Comparison of ENCODE assay signal across 9 cellular contexts in genomic region chr21:40143822-40144525, GRCh38.
DNase-seq lines count a peak whose midpoint lies in the region; ATAC-seq, FAIRE-seq and TF ChIP-seq lines count a peak whose summit lies in the region.
"Had no signal": no experiment of that assay in that cellular context is flagged by ENCODE, and none has a peak within 500 bp of the region (broad histone marks: within the 10 kb centered on the region; RNA-seq: fewer than 3 reads in every experiment).

No MANE protein-coding gene starts in this region.

- no peak overlapping the region for H2AFZ ChIP-seq in astrocyte (ENCODE audit: low read depth, low read length)

- BruUV-seq in Calu3 (replicated peaks; lab: Mats Ljungman, UMichigan), result no TSS peak

- no peaks in the 10 kb centered on the region for H3K4me1 ChIP-seq in astrocyte (ENCODE audit: insufficient read depth, low read length)

- H3K27ac ChIP-seq in astrocyte (ENCODE audit: low read depth, low read length), result no peak overlapping the region

- no peak for FAIRE-seq in astrocyte (lab: Jason Lieb, UNC)

- H3K27ac Mint-ChIP-seq in Calu3 (ENCODE audit: unreplicated experiment) (no peak overlapping the region), HFFc6 (no peak overlapping the region), astrocyte (ENCODE audit: unreplicated experiment) (no peak overlapping the region), immature natural killer cell (no peak overlapping the region)
- H3K27ac Mint-ChIP-seq: T-helper 17 cell had no signal

- no peaks in the 10 kb centered on the region for H3K4me1 Mint-ChIP-seq in Calu3 (ENCODE audit: low read depth, unreplicated experiment)
- no peaks in the 10 kb centered on the region for H3K4me1 Mint-ChIP-seq in HFFc6 (ENCODE audit: low read depth)
- no peaks in the 10 kb centered on the region for H3K4me1 Mint-ChIP-seq in astrocyte (ENCODE audit: low read depth, unreplicated experiment)
- no peaks in the 10 kb centered on the region for H3K4me1 Mint-ChIP-seq in immature natural killer cell
- H3K4me1 Mint-ChIP-seq: T-helper 17 cell had no signal

- DNase-seq in Calu3 (peak; percentile 38), HFFc6 (peak; percentile 37), OCI-M1 (lab: John Stamatoyannopoulos, UW) (peak; percentile 84), astrocyte (ENCODE audit: low read depth) (peak; percentile 12), iris pigment epithelial cell (ENCODE audit: low read depth) (peak; percentile 38), immature natural killer cell (no peak)
- peak; percentile 50 to 55 for DNase-seq in stimulated activated CD4-positive, alpha-beta T cell treated with anti-CD3 and anti-CD28 coated beads, Interleukin-2, amount 100 ng/mL, for 48 hours

- H3K4me3 ChIP-seq in astrocyte (ENCODE audit: insufficient read depth, low read depth, low read length), result no peak overlapping the region

- no peaks in the 10 kb centered on the region for H4K20me1 ChIP-seq in astrocyte (ENCODE audit: insufficient read depth, low read length)

- intact Hi-C loops in Calu3 (cut with micrococcal nuclease; ENCODE audit: unreplicated experiment), result loop anchor here (5.0 kb wide), 1 partner anchor 923 kb away; no protein-coding TSS in a partner anchor

- H3K4me3 Mint-ChIP-seq in Calu3 (ENCODE audit: low read depth, unreplicated experiment) (no peak overlapping the region), HFFc6 (no peak overlapping the region), astrocyte (ENCODE audit: unreplicated experiment) (no peak overlapping the region), immature natural killer cell (no peak overlapping the region)
- H3K4me3 Mint-ChIP-seq: T-helper 17 cell had no signal

- H3K36me3 ChIP-seq in astrocyte (ENCODE audit: insufficient read depth, low read length), result no peaks in the 10 kb centered on the region

- no peak overlapping the region for H3K9ac ChIP-seq in astrocyte (ENCODE audit: low read length)

- H3K36me3 Mint-ChIP-seq in Calu3 (ENCODE audit: insufficient read depth, unreplicated experiment) (no peaks in the 10 kb centered on the region), HFFc6 (ENCODE audit: low read depth) (no peaks in the 10 kb centered on the region), astrocyte (ENCODE audit: low read depth, unreplicated experiment) (no peaks in the 10 kb centered on the region), immature natural killer cell (no peaks in the 10 kb centered on the region)

- CTCF ChIA-PET in Calu3 (lab: Charles Lee), result interaction anchor here (1.0 kb wide), 1 partner anchor 925 kb away, joined by 4 read pairs; no protein-coding TSS in a partner anchor

- H3K9me3 ChIP-seq in astrocyte (ENCODE audit: insufficient read depth, low read depth, low read length), result no peaks in the 10 kb centered on the region

- no peaks in the 10 kb centered on the region for H3K27me3 ChIP-seq in astrocyte (ENCODE audit: insufficient read depth, low read length)

- no peak for ATAC-seq in HG03097 (IDR thresholded peaks at IDR 0.05; ENCODE audit: low FRiP score, unreplicated experiment)
- ATAC-seq: T-helper 17 cell had no signal

- H3K27me3 Mint-ChIP-seq in Calu3 (ENCODE audit: unreplicated experiment), result no peaks in the 10 kb centered on the region
- H3K27me3 Mint-ChIP-seq in HFFc6 (ENCODE audit: insufficient read depth), result peaks cover 1% of the 10 kb centered on the region
- H3K27me3 Mint-ChIP-seq in astrocyte (ENCODE audit: low read depth, unreplicated experiment), result no peaks in the 10 kb centered on the region
- H3K27me3 Mint-ChIP-seq in immature natural killer cell (ENCODE audit: low read depth in 3 of 3), result no peaks in the 10 kb centered on the region
- H3K27me3 Mint-ChIP-seq: T-helper 17 cell had no signal

- H3K79me2 ChIP-seq in astrocyte (ENCODE audit: insufficient read depth, low read length), result no peaks in the 10 kb centered on the region

- H3K4me2 ChIP-seq in astrocyte (ENCODE audit: low read length), result no peak overlapping the region

- no peaks in the 10 kb centered on the region for H3K9me3 Mint-ChIP-seq in Calu3 (ENCODE audit: low read depth, unreplicated experiment)
- no peaks in the 10 kb centered on the region for H3K9me3 Mint-ChIP-seq in HFFc6
- H3K9me3 Mint-ChIP-seq in astrocyte (ENCODE audit: unreplicated experiment), result no peaks in the 10 kb centered on the region
- H3K9me3 Mint-ChIP-seq in immature natural killer cell, result peaks cover 0 to 2% (median 0%) of the 10 kb centered on the region in 6 donors

- peak; percentile 10 for TF ChIP-seq CTCF in Calu3 (IDR thresholded peaks at IDR 0.05; ENCODE audit: unreplicated experiment)
- peak; percentile 97 for TF ChIP-seq CTCF in HFFc6 (IDR thresholded peaks at IDR 0.05)
- TF ChIP-seq CTCF in astrocyte (IDR thresholded peaks at IDR 0.05; ENCODE audit: insufficient read depth, low read depth, low read length), result peak; percentile 75

Comparison
In these comparisons a context has a peak if more than half of its experiments do, and no peak if none do; other contexts are left out.
1. DNase-seq: peak in Calu3 (single experiment), HFFc6 (single experiment), OCI-M1 (single experiment), astrocyte (single experiment), iris pigment epithelial cell (single experiment) and stimulated activated CD4-positive, alpha-beta T cell treated with anti-CD3 and anti-CD28 coated beads, Interleukin-2, amount 100 ng/mL, for 48 hours (2 of 2); none in immature natural killer cell (0 of 3).
2. CTCF ChIP-seq: peak in every context shown above with its lines; median percentile 97 in HFFc6; 75 in astrocyte; 10 in Calu3.